In genomic region chr7:158992759-158993158, GRCh38 we compare ENCODE assay signal across 16 cellular contexts.
A peak's percentile ranks its signal among the peaks of the same experiment; 100 is the strongest.
DNase-seq lines count a peak whose midpoint lies in the region; ATAC-seq, FAIRE-seq and TF ChIP-seq lines count a peak whose summit lies in the region.
"Had no signal": no experiment of that assay in that cellular context is flagged by ENCODE, and none has a peak within 500 bp of the region (broad histone marks: within the 10 kb centered on the region; RNA-seq: fewer than 3 reads in every experiment).

No MANE protein-coding gene starts in this region.

- DNase-seq in stimulated activated naive CD8-positive, alpha-beta T cell treated with anti-CD3 and anti-CD28 coated beads, Interleukin-15, amount 100 ng/mL, for 72 hours = no peak
- no peak for DNase-seq in stimulated activated naive CD8-positive, alpha-beta T cell treated with anti-CD3 and anti-CD28 coated beads, Interleukin-15, Interleukin-2, amounts not matched to agents 100 U/mL and 50 U/mL, for 24 hours
- no peak for DNase-seq in K562 (ENCODE audit: extremely low read depth in 1 of 4, low spot score in 3 of 4)
- no peak for DNase-seq in lower lobe of right lung
- no peak for DNase-seq in HepG2 (ENCODE audit: low spot score)
- no peak for DNase-seq in NCI-H2196 (lab: John Stamatoyannopoulos, UW; ENCODE audit: unreplicated experiment)
- no peak for DNase-seq in ovary
- DNase-seq in A673 (ENCODE audit: low spot score) = no peak
- DNase-seq: ACHN; Calu3; CD4-positive, CD25-positive, alpha-beta regulatory T cell; NCI-H146; NCI-H2081 treated with DMSO at 0.1 percent for 48 hours had no signal

- TF ChIP-seq CTCF in K562 (IDR thresholded peaks at IDR 0.05 in 2 of 3, conservative IDR thresholded peaks at IDR 0.05 in 1 of 3; ENCODE audit: insufficient read depth in 2 of 3, low read depth in 1 of 3, low read length in 3 of 3) (no peak), lower lobe of right lung (IDR thresholded peaks at IDR 0.05) (no peak), HepG2 (CRISPR knock-in tag; IDR thresholded peaks at IDR 0.05) (no peak), ovary (IDR thresholded peaks at IDR 0.05) (no peak), A673 (conservative IDR thresholded peaks at IDR 0.05; ENCODE audit: low read depth, low read length) (no peak)

- intact Hi-C loops in K562 (cut with micrococcal nuclease) = no loop called here
- intact Hi-C loops in lower lobe of right lung (cut with DNase I) = no loop called here
- intact Hi-C loops in HepG2 (cut with micrococcal nuclease; ENCODE audit: unreplicated experiment) = no loop called here
- intact Hi-C loops in ovary (cut with DNase I) = no loop called here
- intact Hi-C loops in A673 (cut with micrococcal nuclease; ENCODE audit: unreplicated experiment) = no loop called here

- CTCF ChIA-PET in K562 (lab: Yijun Ruan, JAX; ENCODE audit: low intra/inter-chr PET ratio) = no interaction called here
- CTCF ChIA-PET in HepG2 (lab: Yijun Ruan, JAX; ENCODE audit: low intra/inter-chr PET ratio, low total read pairs) = no interaction called here
- CTCF ChIA-PET in A673 (lab: Charles Lee) = interaction anchor here (1.5 kb wide), 1 partner anchor 16 kb away, joined by 7 read pairs; no protein-coding TSS in a partner anchor

- H3K4me2 ChIP-seq in K562 (ENCODE audit: insufficient read depth, low read length) (no peak overlapping the region), HepG2 (ENCODE audit: low read depth, low read length) (no peak overlapping the region)

- H3K27me3 ChIP-seq in K562 (ENCODE audit: control insufficient read depth in 2 of 2, insufficient read depth in 2 of 2, low read length in 2 of 2) (peaks cover 72 to 81% of the 10 kb centered on the region in 2 experiments), lower lobe of right lung (ENCODE audit: low read depth) (peaks cover 59% of the 10 kb centered on the region), HepG2 (ENCODE audit: control insufficient read depth in 1 of 2, insufficient read depth in 2 of 2, low read length in 2 of 2) (peaks cover 11 to 34% of the 10 kb centered on the region in 2 experiments; a peak in 4 of 5 replicates), ovary (no peaks in the 10 kb centered on the region), A673 (replicated peaks; ENCODE audit: insufficient read depth, low read depth, low read length, poor library complexity) (peaks cover 45% of the 10 kb centered on the region)

- ATAC-seq in stimulated activated naive CD8-positive, alpha-beta T cell treated with anti-CD3 and anti-CD28 coated beads, Interleukin-15, amount 100 ng/mL, for 72 hours = no peak
- no peak for ATAC-seq in stimulated activated naive CD8-positive, alpha-beta T cell treated with anti-CD3 and anti-CD28 coated beads, Interleukin-15, Interleukin-2, amounts not matched to agents 100 U/mL and 50 U/mL, for 24 hours
- ATAC-seq in K562 (peak; percentile 22; the same call in 2 of the 3 replicates), lower lobe of right lung (peak; percentile 26 to 28), HepG2 (no peak)

- peaks cover 74% of the 10 kb centered on the region for H3K27me3 Mint-ChIP-seq in stimulated activated naive CD8-positive, alpha-beta T cell treated with anti-CD3 and anti-CD28 coated beads, Interleukin-15, amount 100 ng/mL, for 72 hours

- peaks cover 7 to 10% of the 10 kb centered on the region in 2 donors for H3K9me3 Mint-ChIP-seq in stimulated activated naive CD8-positive, alpha-beta T cell treated with anti-CD3 and anti-CD28 coated beads, Interleukin-15, amount 100 ng/mL, for 72 hours

- TF ChIP-seq RAD21 in K562 (CRISPR knock-in tag; conservative IDR thresholded peaks at IDR 0.05 in 1 of 2, IDR thresholded peaks at IDR 0.05 in 1 of 2) (no peak), HepG2 (CRISPR knock-in tag; IDR thresholded peaks at IDR 0.05) (no peak)

- in situ Hi-C loops in K562 (cut with MboI) = no loop called here
- in situ Hi-C loops in HepG2 (cut with HindIII; ENCODE audit: extremely low pct_ligation_motif_present, low pct_unique_long_range_greater_than_20kb) = no loop called here

- TF ChIP-seq EP300 in K562 (IDR thresholded peaks at IDR 0.05; ENCODE audit: low read length) (no peak), HepG2 (IDR thresholded peaks at IDR 0.05; ENCODE audit: low read depth in 2 of 2, low read length in 2 of 2) (no peak), HepG2 (CRISPR knock-in tag; IDR thresholded peaks at IDR 0.05; ENCODE audit: borderline replicate concordance) (no peak), ovary (IDR thresholded peaks at IDR 0.05) (no peak)

- POLR2A ChIA-PET in K562 (lab: Yijun Ruan, JAX) (interaction anchor here (0.6 to 1.3 kb wide), 7 partner anchors 11 to 298 kb away, joined by 3 read pairs; no protein-coding TSS in a partner anchor), HepG2 (lab: Yijun Ruan, JAX) (no interaction called here), A673 (lab: Charles Lee; ENCODE audit: low non-redundant PET) (no interaction called here)

- no peak overlapping the region for H3K27ac Mint-ChIP-seq in stimulated activated naive CD8-positive, alpha-beta T cell treated with anti-CD3 and anti-CD28 coated beads, Interleukin-15, amount 100 ng/mL, for 72 hours
- H3K27ac Mint-ChIP-seq: IgD-negative memory B cell had no signal

- H3K4me3 Mint-ChIP-seq in stimulated activated naive CD8-positive, alpha-beta T cell treated with anti-CD3 and anti-CD28 coated beads, Interleukin-15, amount 100 ng/mL, for 72 hours = peak overlapping the region; percentile 7 to 56
- H3K4me3 Mint-ChIP-seq: IgD-negative memory B cell had no signal

- peaks cover 19% of the 10 kb centered on the region for H3K4me1 Mint-ChIP-seq in stimulated activated naive CD8-positive, alpha-beta T cell treated with anti-CD3 and anti-CD28 coated beads, Interleukin-15, amount 100 ng/mL, for 72 hours

- no peak for FAIRE-seq in K562 (lab: Jason Lieb, UNC)
- FAIRE-seq in HepG2 (lab: Jason Lieb, UNC) = no peak
- FAIRE-seq: G401.6 had no signal

- TF ChIP-seq POLR2A in K562 (conservative IDR thresholded peaks at IDR 0.05) = no peak
- no peak for TF ChIP-seq POLR2A in HepG2 (IDR thresholded peaks at IDR 0.05; ENCODE audit: insufficient read depth in 1 of 2, low read depth in 2 of 2, low read length in 2 of 2)
- TF ChIP-seq POLR2A in ovary (IDR thresholded peaks at IDR 0.05) = no peak

- H3K9ac ChIP-seq in K562 (ENCODE audit: insufficient read depth in 1 of 2, low read depth in 2 of 2, low read length in 2 of 2) (no peak overlapping the region), HepG2 (ENCODE audit: insufficient read depth, low read depth, low read length) (no peak overlapping the region)

- H3K4me3 ChIP-seq in K562 = no peak overlapping the region
- H3K4me3 ChIP-seq in lower lobe of right lung = no peak overlapping the region
- no peak overlapping the region for H3K4me3 ChIP-seq in HepG2 (replicated peaks in 1 of 3; ENCODE audit: insufficient read depth in 1 of 3, low read depth in 2 of 3, low read length in 3 of 3)
- no peak overlapping the region for H3K4me3 ChIP-seq in ovary
- H3K4me3 ChIP-seq in A673 (ENCODE audit: low read depth, low read length, poor library complexity, severe bottlenecking) = no peak overlapping the region
- H3K4me3 ChIP-seq: SK-N-MC had no signal

- H4K20me1 ChIP-seq in K562 (replicated peaks; ENCODE audit: control insufficient read depth, insufficient read depth, low read length) (no peaks in the 10 kb centered on the region), HepG2 (ENCODE audit: insufficient read depth, low read length) (no peaks in the 10 kb centered on the region)

- H3K79me2 ChIP-seq in K562 (ENCODE audit: control insufficient read depth, insufficient read depth, low read length) = no peaks in the 10 kb centered on the region
- H3K79me2 ChIP-seq in HepG2 (ENCODE audit: insufficient read depth, low read length) = no peaks in the 10 kb centered on the region

- BruUV-seq in K562 (replicated peaks; lab: Mats Ljungman, UMichigan) (no TSS peak), HepG2 (replicated peaks; lab: Mats Ljungman, UMichigan) (no TSS peak), A673 (replicated peaks; lab: Mats Ljungman, UMichigan) (no TSS peak)

- H3K4me1 ChIP-seq in K562 (replicated peaks in 1 of 2; ENCODE audit: control insufficient read depth in 2 of 2, insufficient read depth in 2 of 2, low read length in 2 of 2) (peaks cover 0 to 24% of the 10 kb centered on the region in 2 experiments; a peak in 1 of 5 replicates), lower lobe of right lung (no peaks in the 10 kb centered on the region), HepG2 (ENCODE audit: insufficient read depth, low read length) (no peaks in the 10 kb centered on the region), ovary (ENCODE audit: insufficient read depth) (no peaks in the 10 kb centered on the region), A673 (ENCODE audit: insufficient read depth, low read length, poor library complexity, severe bottlenecking) (no peaks in the 10 kb centered on the region)

- no peaks in the 10 kb centered on the region for H3K9me1 ChIP-seq in K562 (ENCODE audit: control insufficient read depth, insufficient read depth, low read length)

- H3K36me3 ChIP-seq in K562 (ENCODE audit: control insufficient read depth, insufficient read depth, low read length) = no peaks in the 10 kb centered on the region
- no peaks in the 10 kb centered on the region for H3K36me3 ChIP-seq in lower lobe of right lung
- H3K36me3 ChIP-seq in HepG2 (replicated peaks in 1 of 2; ENCODE audit: control insufficient read depth in 1 of 2, insufficient read depth in 2 of 2, low read length in 2 of 2) = no peaks in the 10 kb centered on the region
- no peaks in the 10 kb centered on the region for H3K36me3 ChIP-seq in ovary
- H3K36me3 ChIP-seq in A673 (ENCODE audit: insufficient read depth, low read length, poor library complexity, severe bottlenecking) = no peaks in the 10 kb centered on the region

- H3K27ac ChIP-seq in K562 (ENCODE audit: extremely low read depth, low read depth, low read length) (no peak overlapping the region), lower lobe of right lung (no peak overlapping the region), HepG2 (ENCODE audit: extremely low read length, insufficient read depth, low read length) (no peak overlapping the region), ovary (no peak overlapping the region), A673 (ENCODE audit: low read depth, low read length, poor library complexity, severe bottlenecking) (no peak overlapping the region)
- H3K27ac ChIP-seq: SK-N-MC had no signal

- H3K9me3 ChIP-seq in K562 (replicated peaks; ENCODE audit: control insufficient read depth, insufficient read depth, low read depth, low read length) (peaks cover 4% of the 10 kb centered on the region), lower lobe of right lung (no peaks in the 10 kb centered on the region), HepG2 (ENCODE audit: low read length) (peaks cover 6% of the 10 kb centered on the region), ovary (peaks cover 0 to 5% of the 10 kb centered on the region in 2 donors), A673 (ENCODE audit: low read depth, low read length, poor library complexity, severe bottlenecking) (no peaks in the 10 kb centered on the region)

- WGBS in K562 (ENCODE audit: insufficient coverage, low coverage, missing lambda C conversion rate) = 3% methylated on average over 23 of the region's 28 CpGs
- 50% methylated on average over 24 of the region's 28 CpGs for WGBS in HepG2 (ENCODE audit: low lambda C conversion rate)
- 18 to 30% (median 24%) methylated on average over 24 to 28 of the region's 28 CpGs for WGBS in ovary, 3 donors

- no peak overlapping the region for H2AFZ ChIP-seq in K562 (ENCODE audit: low read depth, low read length)
- no peak overlapping the region for H2AFZ ChIP-seq in HepG2 (ENCODE audit: low read length)

TF ChIP-seq in HepG2, 621 proteins besides CTCF, POLR2A, EP300 and RAD21 (continues in another document):
- no peak for TF ChIP-seq KAT8 (CRISPR knock-in tag; IDR thresholded peaks at IDR 0.05)

Comparison
In these comparisons a context has a peak if more than half of its experiments do, and no peak if none do; other contexts are left out.
1. ATAC-seq: peak in K562 (single experiment) and lower lobe of right lung (2 of 2); none in stimulated activated naive CD8-positive, alpha-beta T cell treated with anti-CD3 and anti-CD28 coated beads, Interleukin-15, amount 100 ng/mL, for 72 hours (single experiment), stimulated activated naive CD8-positive, alpha-beta T cell treated with anti-CD3 and anti-CD28 coated beads, Interleukin-15, Interleukin-2, amounts not matched to agents 100 U/mL and 50 U/mL, for 24 hours (single experiment) and HepG2 (single experiment).